Comparison of ENCODE assay signal across 26 cellular contexts in genomic region chr7:113715262-113715661, GRCh38.
"Had no signal": no experiment of that assay in that cellular context is flagged by ENCODE, and none has a peak within 500 bp of the region (broad histone marks: within the 10 kb centered on the region; RNA-seq: fewer than 3 reads in every experiment).

No MANE protein-coding gene starts in this region.

- H3K4me1 ChIP-seq: lower lobe of right lung, pancreas, prostate gland, uterus had no signal

- DNase-seq: hypothalamus; immature natural killer cell; kidney; lower lobe of right lung; mammary epithelial cell; mesenchymal stem cell; naive thymus-derived CD8-positive, alpha-beta T cell; nucleus accumbens; pancreas; posterior cingulate gyrus; sigmoid colon; stimulated activated CD4-positive, alpha-beta T cell treated with anti-CD3 and anti-CD28 coated beads, Interleukin-1b, Interleukin-23, amount 100 ng/mL, for 48 hours; stimulated activated CD4-positive, alpha-beta T cell treated with anti-CD3 and anti-CD28 coated beads, Interleukin-2, amount 100 ng/mL, for 48 hours; stimulated activated CD4-positive, alpha-beta T cell treated with anti-CD3 and anti-CD28 coated beads, Interleukin-4, amount 100 ng/mL, for 4 hours; stimulated activated CD8-positive, alpha-beta memory T cell treated with anti-CD3 and anti-CD28 coated beads, Interleukin-4, amount 100 ng/mL, for 48 hours; stimulated activated naive CD4-positive, alpha-beta T cell treated with Interleukin-2 at 50 U/mL for 16 hours; stimulated activated naive CD8-positive, alpha-beta T cell treated with anti-CD3 and anti-CD28 coated beads, Interleukin-15, amount 100 ng/mL, for 72 hours; substantia nigra; uterus had no signal

- H3K36me3 ChIP-seq: lower lobe of right lung, pancreas, prostate gland, sigmoid colon, tibial nerve, uterus had no signal

- H3K4me1 Mint-ChIP-seq: immature natural killer cell; naive thymus-derived CD8-positive, alpha-beta T cell; nephron; stimulated activated naive CD8-positive, alpha-beta T cell treated with anti-CD3 and anti-CD28 coated beads, Interleukin-15, amount 100 ng/mL, for 72 hours had no signal

- H3K27me3 ChIP-seq: pancreas, sigmoid colon, tibial nerve, uterus had no signal

- H3K9me3 Mint-ChIP-seq: stimulated activated naive CD8-positive, alpha-beta T cell treated with anti-CD3 and anti-CD28 coated beads, Interleukin-15, amount 100 ng/mL, for 72 hours; type B pancreatic cell had no signal

- H3K27me3 Mint-ChIP-seq: stimulated activated naive CD8-positive, alpha-beta T cell treated with anti-CD3 and anti-CD28 coated beads, Interleukin-15, amount 100 ng/mL, for 72 hours had no signal

- H3K9me3 ChIP-seq: lower lobe of right lung, pancreas, prostate gland, sigmoid colon, uterus had no signal

- ATAC-seq: lower lobe of right lung; naive thymus-derived CD8-positive, alpha-beta T cell; stimulated activated memory B cell treated with anti-CD40 and anti-IgM and Interleukin-4, amounts not matched to agents 10 μg/mL and 1 μg/mL and 100 μg/mL, for 72 hours; stimulated activated naive CD8-positive, alpha-beta T cell treated with anti-CD3 and anti-CD28 coated beads, Interleukin-15, amount 100 ng/mL, for 72 hours had no signal

- H3K27ac Mint-ChIP-seq: immature natural killer cell; naive thymus-derived CD8-positive, alpha-beta T cell; nephron; stimulated activated memory B cell treated with anti-CD40 and anti-IgM and Interleukin-4, amounts not matched to agents 10 μg/mL and 1 μg/mL and 100 μg/mL, for 72 hours; stimulated activated naive CD8-positive, alpha-beta T cell treated with anti-CD3 and anti-CD28 coated beads, Interleukin-15, amount 100 ng/mL, for 72 hours; type B pancreatic cell had no signal

- H3K4me3 ChIP-seq: lower lobe of right lung, pancreas, prostate gland, smooth muscle cell, tibial nerve, uterus had no signal

- H3K4me3 Mint-ChIP-seq: immature natural killer cell; naive thymus-derived CD8-positive, alpha-beta T cell; nephron; neural crest cell; stimulated activated memory B cell treated with anti-CD40 and anti-IgM and Interleukin-4, amounts not matched to agents 10 μg/mL and 1 μg/mL and 100 μg/mL, for 72 hours; stimulated activated naive CD8-positive, alpha-beta T cell treated with anti-CD3 and anti-CD28 coated beads, Interleukin-15, amount 100 ng/mL, for 72 hours; type B pancreatic cell had no signal

- H3K27ac ChIP-seq: lower lobe of right lung, pancreas, prostate gland, tibial nerve, uterus had no signal

- H3K36me3 Mint-ChIP-seq: immature natural killer cell; naive thymus-derived CD8-positive, alpha-beta T cell; stimulated activated memory B cell treated with anti-CD40 and anti-IgM and Interleukin-4, amounts not matched to agents 10 μg/mL and 1 μg/mL and 100 μg/mL, for 72 hours; type B pancreatic cell had no signal
